Comparison of ENCODE assay signal across 19 cellular contexts in the genomic region with DNA sequence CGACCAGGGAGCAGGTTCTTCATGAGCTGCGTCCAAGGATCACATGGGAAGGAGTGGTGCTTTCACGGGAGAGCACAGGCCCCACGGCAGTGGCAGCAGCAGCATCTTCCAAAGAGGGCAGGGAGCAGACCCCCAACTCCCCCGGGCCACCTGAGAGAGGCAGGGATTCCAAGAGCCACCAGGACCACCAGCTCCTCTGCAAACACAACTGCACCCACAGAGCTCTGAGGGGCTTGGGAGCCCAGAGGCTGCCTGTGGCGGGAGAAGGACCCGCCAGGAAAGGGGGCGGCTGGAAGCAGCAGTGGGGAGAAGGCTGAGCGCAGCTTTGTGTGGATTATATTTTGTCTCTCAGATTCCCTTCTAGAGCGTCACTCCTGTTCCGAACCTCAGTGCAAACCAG.
"Had no signal": no experiment of that assay in that cellular context is flagged by ENCODE, and none has a peak within 500 bp of the region (broad histone marks: within the 10 kb centered on the region; RNA-seq: fewer than 3 reads in every experiment).

No MANE protein-coding gene starts in this region.

- ATAC-seq: activated naive CD4-positive, alpha-beta T cell treated with anti-CD3 and anti-CD28 coated beads, Interleukin-2, amount 50 U/mL, for 72 hours; activated T-cell treated with anti-CD3 and anti-CD28 coated beads, Interleukin-2, amount 50 U/mL, for 4 hours; activated T-helper 17 cell treated with anti-CD3 and anti-CD28 coated beads, Interleukin-2, amount 50 U/mL, for 72 hours; left ventricle myocardium superior; natural killer cell; right lobe of liver; stimulated activated effector memory CD8-positive, alpha-beta T cell treated with anti-CD3 and anti-CD28 coated beads, Interleukin-12 subunit alpha, Interleukin-12 subunit beta, amount 100 ng/mL, for 72 hours had no signal

- H3K9me3 ChIP-seq: right lobe of liver, thyroid gland had no signal

- H3K27me3 ChIP-seq: neural progenitor cell, right lobe of liver, thyroid gland had no signal

- H3K4me3 ChIP-seq: neural progenitor cell, right lobe of liver, skin epidermis, thyroid gland had no signal

- H3K36me3 ChIP-seq: neural progenitor cell, right lobe of liver, thyroid gland had no signal

- H3K4me1 ChIP-seq: neural progenitor cell, right lobe of liver, thyroid gland had no signal

- DNase-seq: activated CD4-positive, alpha-beta memory T cell treated with anti-CD3 and anti-CD28 coated beads for 36 hours; activated CD4-positive, alpha-beta T cell treated with anti-CD3 and anti-CD28 coated beads, Interleukin-2, amount 10 ng/mL, durations not matched to agents 24 days and 14 days; activated CD4-positive, CD25-positive, alpha-beta regulatory T cell treated with anti-CD3 and anti-CD28 coated beads, Interleukin-2, amount 50 U/mL, for 72 hours; activated naive CD4-positive, alpha-beta T cell; activated T-cell treated with anti-CD3 and anti-CD28 coated beads, Interleukin-2, amount 50 U/mL, for 4 hours; dermis blood vessel endothelial cell; effector CD8-positive, alpha-beta T cell; left ventricle myocardium superior; natural killer cell; right lobe of liver; stimulated activated CD4-positive, alpha-beta T cell treated with anti-CD3 and anti-CD28 coated beads, Interleukin-4, amount 100 ng/mL, for 24 hours; T-helper 2 cell; thyroid gland had no signal

- H3K27ac ChIP-seq: epithelial cell of prostate, neural progenitor cell, right lobe of liver, skin epidermis, thyroid gland had no signal
